Comparison of ENCODE assay signal across 23 cellular contexts in the genomic region with DNA sequence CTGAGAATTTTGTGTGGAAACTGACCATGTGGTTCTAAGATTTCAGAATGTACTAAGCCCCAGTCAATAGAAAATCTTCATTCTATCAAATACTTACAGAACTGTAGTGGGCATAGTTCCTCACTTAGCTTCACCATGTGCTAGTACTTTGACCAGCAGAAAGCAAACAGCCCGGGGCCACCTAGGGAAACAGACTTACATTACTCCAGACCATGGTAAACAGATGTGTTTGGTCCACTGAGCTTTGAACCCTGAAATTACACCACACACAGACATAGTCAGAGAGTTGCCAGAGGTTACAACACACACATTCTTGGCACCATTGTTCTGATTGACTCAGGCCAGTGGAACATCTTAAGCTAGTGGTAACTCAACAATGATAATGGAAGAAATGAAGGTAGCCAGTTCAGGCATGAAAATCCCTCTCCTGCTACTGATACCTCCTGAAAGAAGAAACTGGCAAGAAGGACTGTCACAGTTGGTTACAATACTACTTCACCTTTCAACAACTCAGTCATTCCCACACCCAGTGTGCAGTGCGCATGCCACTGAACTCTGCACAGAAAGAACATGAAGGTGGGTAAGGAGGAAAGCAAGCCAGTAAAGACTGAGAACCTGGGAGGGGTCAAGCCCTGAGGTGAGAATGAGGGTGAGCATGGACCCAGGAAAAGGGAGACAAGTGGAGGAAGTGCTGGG. TPM values are rescaled to one million over a fixed set of nuclear protein-coding genes. Genes with fewer than 3 reads are reported as not detected.
DNase-seq lines count a peak whose midpoint lies in the region; ATAC-seq lines count a peak whose summit lies in the region.
"Had no signal": no experiment of that assay in that cellular context is flagged by ENCODE, and none has a peak within 500 bp of the region (broad histone marks: within the 10 kb centered on the region; RNA-seq: fewer than 3 reads in every experiment).

No MANE protein-coding gene starts in this region.

- DNase-seq in AG08395 (ENCODE audit: low spot score), result peak; percentile 73
- peak; percentile 67 for DNase-seq in HuH-7 (ENCODE audit: low spot score)
- DNase-seq in epidermal melanocyte (ENCODE audit: insufficient read length, low spot score), result peak; percentile 31
- peak; percentile 92 for DNase-seq in left lobe of liver (ENCODE audit: low spot score)
- DNase-seq in NCI-H128 (lab: John Stamatoyannopoulos, UW; ENCODE audit: unreplicated experiment), result no peak
- DNase-seq in NCI-H82 treated with DMSO at 0.1 percent for 48 hours (lab: John Stamatoyannopoulos, UW; ENCODE audit: unreplicated experiment), result no peak
- no peak for DNase-seq in activated CD4-positive, alpha-beta memory T cell treated with anti-CD3 and anti-CD28 coated beads, Interleukin-2, amount 10 ng/mL, durations not matched to agents 7 days and 5 days
- DNase-seq: activated CD4-positive, alpha-beta T cell treated with anti-CD3 and anti-CD28 coated beads for 1 hour; activated CD8-positive, alpha-beta memory T cell treated with anti-CD3 and anti-CD28 coated beads, Interleukin-2, amount 50 U/mL, for 48 hours; erythroblast; KBM-7; NCI-H1436; NCI-H446 treated with DMSO at 0.1 percent for 48 hours; small intestine; stimulated activated naive CD4-positive, alpha-beta T cell treated with Interleukin-2 at 50 U/mL for 16 hours; T-helper 1 cell had no signal

- no peaks in the 10 kb centered on the region for H3K4me1 Mint-ChIP-seq in activated CD4-positive, alpha-beta memory T cell treated with anti-CD3 and anti-CD28 coated beads, Interleukin-2, amount 10 ng/mL, durations not matched to agents 7 days and 5 days

- POLR2A ChIA-PET in activated CD4-positive, alpha-beta memory T cell treated with anti-CD3 and anti-CD28 coated beads, Interleukin-2, amount 10 ng/mL, durations not matched to agents 7 days and 5 days (lab: Charles Lee), result no interaction called here

- no peak overlapping the region for H3K4me3 Mint-ChIP-seq in activated CD4-positive, alpha-beta memory T cell treated with anti-CD3 and anti-CD28 coated beads, Interleukin-2, amount 10 ng/mL, durations not matched to agents 7 days and 5 days
- H3K4me3 Mint-ChIP-seq: activated naive CD8-positive, alpha-beta T cell; neural crest cell had no signal

- no peaks in the 10 kb centered on the region for H3K36me3 Mint-ChIP-seq in activated CD4-positive, alpha-beta memory T cell treated with anti-CD3 and anti-CD28 coated beads, Interleukin-2, amount 10 ng/mL, durations not matched to agents 7 days and 5 days (ENCODE audit: low read depth)
- H3K36me3 Mint-ChIP-seq: activated naive CD8-positive, alpha-beta T cell had no signal

- H3K9me3 Mint-ChIP-seq in activated CD4-positive, alpha-beta memory T cell treated with anti-CD3 and anti-CD28 coated beads, Interleukin-2, amount 10 ng/mL, durations not matched to agents 7 days and 5 days, result no peaks in the 10 kb centered on the region

- H3K27me3 Mint-ChIP-seq in activated CD4-positive, alpha-beta memory T cell treated with anti-CD3 and anti-CD28 coated beads, Interleukin-2, amount 10 ng/mL, durations not matched to agents 7 days and 5 days, result peaks cover 37% of the 10 kb centered on the region

- no peak overlapping the region for H3K27ac Mint-ChIP-seq in activated CD4-positive, alpha-beta memory T cell treated with anti-CD3 and anti-CD28 coated beads, Interleukin-2, amount 10 ng/mL, durations not matched to agents 7 days and 5 days
- H3K27ac Mint-ChIP-seq: activated naive CD8-positive, alpha-beta T cell had no signal

- ATAC-seq in left lobe of liver (peak; percentile 72), HG03469 (IDR thresholded peaks at IDR 0.05; ENCODE audit: unreplicated experiment) (no peak)
- ATAC-seq: HCT116 had no signal

- CTCF ChIA-PET in activated CD4-positive, alpha-beta memory T cell treated with anti-CD3 and anti-CD28 coated beads, Interleukin-2, amount 10 ng/mL, durations not matched to agents 7 days and 5 days (lab: Charles Lee), result no interaction called here

RNA-seq across cellular contexts. Expression of a gene that starts 18.7 kb away (rescaled TPM):
- 6.5 TPM for total RNA-seq in left lobe of liver
- not detected for total RNA-seq in activated CD4-positive, alpha-beta memory T cell treated with anti-CD3 and anti-CD28 coated beads, Interleukin-2, amount 10 ng/mL, durations not matched to agents 7 days and 5 days
- total RNA-seq: cerebellum, lung microvascular endothelial cell, neural crest cell, urinary bladder had no signal

RNA-seq across cellular contexts. Expression of a gene that starts 55.3 kb away (rescaled TPM):
- total RNA-seq in left lobe of liver, result 49.3 TPM
- total RNA-seq in activated CD4-positive, alpha-beta memory T cell treated with anti-CD3 and anti-CD28 coated beads, Interleukin-2, amount 10 ng/mL, durations not matched to agents 7 days and 5 days, result not detected

Comparison
In these comparisons a context has a peak if more than half of its experiments do, and no peak if none do; other contexts are left out.
1. DNase-seq: peak in AG08395 (single experiment), HuH-7 (single experiment), epidermal melanocyte (single experiment) and left lobe of liver (single experiment); none in NCI-H128 (single experiment), NCI-H82 treated with DMSO at 0.1 percent for 48 hours (single experiment) and activated CD4-positive, alpha-beta memory T cell treated with anti-CD3 and anti-CD28 coated beads, Interleukin-2, amount 10 ng/mL, durations not matched to agents 7 days and 5 days (single experiment).
2. RNA of a gene that starts 55.3 kb away (total RNA-seq): 49.3 TPM in left lobe of liver (single experiment); not detected in activated CD4-positive, alpha-beta memory T cell treated with anti-CD3 and anti-CD28 coated beads, Interleukin-2, amount 10 ng/mL, durations not matched to agents 7 days and 5 days; every median in the first group is over 10 times any median in the second.